In genomic region chr10:120511165-120511564, GRCh38 we compare ENCODE assay signal across 26 cellular contexts. TPM values are rescaled to one million over a fixed set of nuclear protein-coding genes. Genes with fewer than 3 reads are reported as not detected.
DNase-seq lines count a peak whose midpoint lies in the region; ATAC-seq and TF ChIP-seq lines count a peak whose summit lies in the region.
"Had no signal": no experiment of that assay in that cellular context is flagged by ENCODE, and none has a peak within 500 bp of the region (broad histone marks: within the 10 kb centered on the region; RNA-seq: fewer than 3 reads in every experiment).

No MANE protein-coding gene starts in this region.

- intact Hi-C loops in mammary epithelial cell (cut with micrococcal nuclease) (no loop called here), lower lobe of right lung (cut with DNase I) (no loop called here)

- H3K9ac ChIP-seq in mammary epithelial cell (ENCODE audit: insufficient read depth, low read length), result no peak overlapping the region

- no peaks in the 10 kb centered on the region for H3K36me3 ChIP-seq in mammary epithelial cell (ENCODE audit: insufficient read depth, low read length)
- H3K36me3 ChIP-seq in lower lobe of right lung, result no peaks in the 10 kb centered on the region
- H3K36me3 ChIP-seq: adrenal gland, tibial nerve had no signal

- H3K27me3 ChIP-seq in mammary epithelial cell (ENCODE audit: insufficient read depth, low read length) (no peaks in the 10 kb centered on the region), lower lobe of right lung (ENCODE audit: low read depth) (no peaks in the 10 kb centered on the region)
- H3K27me3 ChIP-seq: adrenal gland, tibial nerve had no signal

- H3K4me3 ChIP-seq in mammary epithelial cell (replicated peaks in 1 of 3; ENCODE audit: insufficient read depth in 1 of 3, low read depth in 2 of 3, low read length in 3 of 3) (no peak overlapping the region), lower lobe of right lung (no peak overlapping the region)
- H3K4me3 ChIP-seq: adrenal gland, tibial nerve had no signal

- H4K20me1 ChIP-seq in mammary epithelial cell (ENCODE audit: insufficient read depth, low read length), result no peaks in the 10 kb centered on the region

- WGBS in mammary epithelial cell (ENCODE audit: low coverage, missing lambda C conversion rate), result 0% methylated on average over 3 of the region's 3 CpGs

- dilution Hi-C loops in mammary epithelial cell (cut with HindIII; ENCODE audit: low sequenced_read_pairs), result no loop called here

- DNase-seq in ELR (ENCODE audit: low read depth) (peak; percentile 44), NCI-H226 (peak; percentile 80), mammary epithelial cell (peak; percentile 94), kidney glomerular epithelial cell (lab: John Stamatoyannopoulos, UW) (peak; percentile 28), NCI-H1048 (lab: John Stamatoyannopoulos, UW) (no peak), lower lobe of right lung (no peak)
- DNase-seq in activated T-cell treated with anti-CD3 and anti-CD28 coated beads, Interleukin-2, amount 50 U/mL, for 1 hour, result no peak
- DNase-seq: activated CD8-positive, alpha-beta memory T cell treated with anti-CD3 and anti-CD28 coated beads, Interleukin-2, amount 50 U/mL, for 48 hours; activated gamma-delta T cell treated with Interleukin-2 at 50 U/mL for 16 hours; adrenal gland; Caco-2; cerebellar nuclear complex; effector memory CD8-positive, alpha-beta T cell; hippocampal formation; NCI-H1092; NCI-H2081; NCI-H524; Right ventricle myocardium superior; stimulated activated CD4-positive, alpha-beta T cell treated with anti-CD3 and anti-CD28 coated beads, Interleukin-2, amount 100 ng/mL, for 24 hours; stimulated activated naive CD8-positive, alpha-beta T cell treated with anti-CD3 and anti-CD28 coated beads, Interleukin-15, Interleukin-2, amounts not matched to agents 100 U/mL and 50 U/mL, for 24 hours had no signal

- CTCF ChIA-PET in mammary epithelial cell (lab: Charles Lee; ENCODE audit: low non-redundant PET), result interaction anchor here (0.7 kb wide), 1 partner anchor 45 kb away, joined by 3 read pairs; no protein-coding TSS in a partner anchor

- H3K9me3 ChIP-seq in mammary epithelial cell (replicated peaks; ENCODE audit: insufficient read depth, low read length) (no peaks in the 10 kb centered on the region), lower lobe of right lung (no peaks in the 10 kb centered on the region)
- H3K9me3 ChIP-seq: adrenal gland, Caco-2, tibial nerve had no signal

- TF ChIP-seq CTCF in mammary epithelial cell (conservative IDR thresholded peaks at IDR 0.05 in 1 of 2, IDR thresholded peaks at IDR 0.05 in 1 of 2; ENCODE audit: extremely low read depth in 1 of 2, insufficient read depth in 1 of 2, low read depth in 1 of 2, low read length in 2 of 2) (peak; percentile 19 to 24), lower lobe of right lung (IDR thresholded peaks at IDR 0.05) (no peak)

- BruUV-seq in mammary epithelial cell (replicated peaks; lab: Mats Ljungman, UMichigan), result no TSS peak

- peaks cover 53% of the 10 kb centered on the region for H3K4me1 ChIP-seq in mammary epithelial cell (ENCODE audit: insufficient read depth, low read length)
- no peaks in the 10 kb centered on the region for H3K4me1 ChIP-seq in lower lobe of right lung
- H3K4me1 ChIP-seq: adrenal gland, Caco-2, tibial nerve had no signal

- peak overlapping the region; percentile 38 for H3K4me2 ChIP-seq in mammary epithelial cell (ENCODE audit: insufficient read depth, low read depth, low read length)

- ATAC-seq in HG02642 (IDR thresholded peaks at IDR 0.05; ENCODE audit: poor library complexity, unreplicated experiment), result no peak
- ATAC-seq in lower lobe of right lung, result no peak
- ATAC-seq: effector memory CD8-positive, alpha-beta T cell; stimulated activated naive CD8-positive, alpha-beta T cell treated with anti-CD3 and anti-CD28 coated beads, Interleukin-15, Interleukin-2, amounts not matched to agents 100 U/mL and 50 U/mL, for 24 hours had no signal

- H3K79me2 ChIP-seq in mammary epithelial cell (ENCODE audit: insufficient read depth, low read length), result no peaks in the 10 kb centered on the region

- H3K27ac ChIP-seq in mammary epithelial cell (ENCODE audit: insufficient read depth, low read depth, low read length) (peak overlapping the region; percentile 42), lower lobe of right lung (no peak overlapping the region)
- H3K27ac ChIP-seq: adrenal gland, tibial nerve, VCaP had no signal

- in situ Hi-C loops in mammary epithelial cell (cut with MboI; ENCODE audit: low sequenced_read_pairs in 2 of 2), result no loop called here

- no peak overlapping the region for H2AFZ ChIP-seq in mammary epithelial cell (ENCODE audit: low read depth, low read length)

RNA-seq across cellular contexts. Expression of gene PLPP4, which starts 54.1 kb away (rescaled TPM):
- total RNA-seq in mammary epithelial cell (10 to 100 TPM in 1 of 2 donors, under 1 TPM in 1; 0.35 to 10.3 TPM), lower lobe of right lung (not detected)
- polyA plus RNA-seq in mammary epithelial cell, result 0.39 TPM
- not detected for polyA minus RNA-seq in mammary epithelial cell
- total RNA-seq: adrenal gland; H1; posterior vena cava; Right ventricle myocardium superior; T-helper 1 cell treated with Interleukin-12 subunit alpha and Interleukin-12 subunit beta and Interleukin-4 antibody, amounts not matched to agents 30 ng/mL and 1 ng/mL, for 36 hours; tibial nerve had no signal

Comparison
In these comparisons a context has a peak if more than half of its experiments do, and no peak if none do; other contexts are left out.
1. DNase-seq: peak in ELR (single experiment), NCI-H226 (single experiment), mammary epithelial cell (single experiment) and kidney glomerular epithelial cell (single experiment); none in NCI-H1048 (single experiment), lower lobe of right lung (single experiment) and activated T-cell treated with anti-CD3 and anti-CD28 coated beads, Interleukin-2, amount 50 U/mL, for 1 hour (single experiment).